In the genomic region with DNA sequence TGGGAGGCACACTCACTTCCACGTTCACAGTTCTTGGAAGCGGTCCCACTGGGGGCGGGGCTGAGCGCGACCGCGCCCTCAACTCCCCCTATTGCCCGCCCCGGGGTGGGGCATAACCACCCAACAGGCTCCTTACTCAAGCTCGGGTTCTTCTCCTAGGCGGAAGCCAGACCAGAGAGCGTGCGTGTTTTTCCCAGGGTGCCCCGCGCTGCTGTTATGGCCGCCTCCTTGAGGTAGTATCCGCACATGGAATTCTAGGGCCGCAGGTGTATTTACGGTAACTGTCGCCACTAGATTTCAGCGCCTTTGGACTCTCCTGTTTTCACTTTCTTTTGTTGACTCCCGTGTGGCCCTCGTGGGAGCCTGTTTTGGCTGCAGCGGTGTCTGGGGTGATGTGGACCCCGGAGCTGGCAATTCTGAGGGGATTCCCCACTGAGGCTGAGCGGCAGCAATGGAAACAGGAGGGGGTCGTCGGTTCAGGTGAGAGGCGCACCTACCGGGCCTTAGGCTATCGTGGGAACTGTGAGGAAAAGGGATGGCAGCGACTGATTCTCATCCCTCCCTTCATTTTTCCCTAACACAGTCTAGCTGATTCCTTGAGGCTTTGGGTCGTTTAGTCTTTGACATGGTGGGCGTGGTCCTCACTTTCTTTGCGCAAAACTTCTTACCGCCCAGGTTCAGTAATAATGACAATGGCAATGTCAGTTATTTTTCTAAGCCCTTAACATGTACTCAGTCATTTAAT, we compare ENCODE assay signal across 8 cellular contexts. TPM values are rescaled to one million over a fixed set of nuclear protein-coding genes. Genes with fewer than 3 reads are reported as not detected.
A peak's percentile ranks its signal among the peaks of the same experiment; 100 is the strongest.
DNase-seq lines count a peak whose midpoint lies in the region; ATAC-seq and TF ChIP-seq lines count a peak whose summit lies in the region.

A gene (plus strand): TSS at position 150 of the 745 bp plus-strand sequence. CDS start 243 bp downstream, at position 393.

- DNase-seq in GM13976 (ENCODE audit: low spot score) = peak; percentile 97
- peak; percentile 87 for DNase-seq in NCI-H146 treated with DMSO at 0.1 percent for 48 hours (lab: John Stamatoyannopoulos, UW; ENCODE audit: unreplicated experiment)
- peak; percentile 91 for DNase-seq in amniotic stem cell (lab: John Stamatoyannopoulos, UW)
- DNase-seq in left ventricle myocardium inferior = peak; percentile 95
- DNase-seq in progenitor cell of endocrine pancreas (ENCODE audit: low spot score, unreplicated experiment) = peak; percentile 84

- peak; percentile 99 for ATAC-seq in HG02870 (IDR thresholded peaks at IDR 0.05; ENCODE audit: unreplicated experiment)

- no peaks in the 10 kb centered on the region for H3K27me3 ChIP-seq in left ventricle myocardium inferior (ENCODE audit: low read depth)

- H3K27ac Mint-ChIP-seq in progenitor cell of endocrine pancreas = peak within 1 kb of the TSS; percentile 94

- intact Hi-C loops in T-helper 1 cell treated with Interleukin-12 subunit alpha and Interleukin-12 subunit beta and Interleukin-4 antibody, amounts not matched to agents 30 ng/mL and 1 ng/mL, for 36 hours (cut with micrococcal nuclease) = loop anchor here (1.0 to 5.0 kb wide), 14 partner anchors 36 to 971 kb away; a partner anchor contains a TSS
- intact Hi-C loops in left ventricle myocardium inferior (cut with micrococcal nuclease) = no loop called here

- no peaks in the 10 kb centered on the region for H3K9me3 ChIP-seq in left ventricle myocardium inferior (replicated peaks)

- in situ Hi-C loops in GM13976 (cut with MboI; ENCODE audit: low sequenced_read_pairs, unreplicated experiment) = no loop called here

- TF ChIP-seq CTCF in GM13976 (IDR thresholded peaks at IDR 0.05; ENCODE audit: borderline replicate concordance, control extremely low read depth, extremely low read depth, insufficient read depth, missing control alignments) (no peak), left ventricle myocardium inferior (IDR thresholded peaks at IDR 0.05; ENCODE audit: borderline replicate concordance) (no peak), progenitor cell of endocrine pancreas (IDR thresholded peaks at IDR 0.05; ENCODE audit: unreplicated experiment) (no peak)

- H3K36me3 Mint-ChIP-seq in progenitor cell of endocrine pancreas (ENCODE audit: insufficient read depth) = peaks cover 2% of the 10 kb centered on the region

- WGBS in urinary bladder = under 1% methylated on average over 36 of the region's 36 CpGs

- peaks cover 34% of the 10 kb centered on the region for H3K4me1 ChIP-seq in left ventricle myocardium inferior
- peaks cover 1% of the 10 kb centered on the region for H3K4me1 ChIP-seq in urinary bladder (ENCODE audit: insufficient read depth)

- H3K4me3 ChIP-seq in left ventricle myocardium inferior (peak within 1 kb of the TSS; percentile 98), urinary bladder (ENCODE audit: low read depth, low read length) (peak within 1 kb of the TSS; percentile 82)

- peaks cover 13% of the 10 kb centered on the region for H3K27me3 Mint-ChIP-seq in progenitor cell of endocrine pancreas

- H3K27ac ChIP-seq in left ventricle myocardium inferior (replicated peaks) (peak within 1 kb of the TSS; percentile 81), urinary bladder (ENCODE audit: low read depth) (no peak within 1 kb of the TSS)

- H3K36me3 ChIP-seq in left ventricle myocardium inferior (peaks cover 31% of the 10 kb centered on the region), urinary bladder (ENCODE audit: insufficient read depth) (no peaks in the 10 kb centered on the region)

- H3K9me3 Mint-ChIP-seq in progenitor cell of endocrine pancreas (ENCODE audit: low read depth) = no peaks in the 10 kb centered on the region

- H3K4me1 Mint-ChIP-seq in progenitor cell of endocrine pancreas (ENCODE audit: low read depth) = peaks cover 9% of the 10 kb centered on the region

- peak within 1 kb of the TSS; percentile 93 for H3K4me3 Mint-ChIP-seq in progenitor cell of endocrine pancreas (ENCODE audit: low read depth)

RNA-seq across cellular contexts. Expression of the gene that starts here (rescaled TPM):
- total RNA-seq in T-helper 1 cell treated with Interleukin-12 subunit alpha and Interleukin-12 subunit beta and Interleukin-4 antibody, amounts not matched to agents 30 ng/mL and 1 ng/mL, for 36 hours = 23.3 and 28.7 TPM in 2 replicates
- total RNA-seq in left ventricle myocardium inferior (7.5 TPM), progenitor cell of endocrine pancreas (20.5 and 21.8 TPM in 2 replicates), urinary bladder (22.9 TPM)
- polyA plus RNA-seq in urinary bladder = 10.6 TPM
